Comparison of ENCODE assay signal across 6 cellular contexts in the genomic region with DNA sequence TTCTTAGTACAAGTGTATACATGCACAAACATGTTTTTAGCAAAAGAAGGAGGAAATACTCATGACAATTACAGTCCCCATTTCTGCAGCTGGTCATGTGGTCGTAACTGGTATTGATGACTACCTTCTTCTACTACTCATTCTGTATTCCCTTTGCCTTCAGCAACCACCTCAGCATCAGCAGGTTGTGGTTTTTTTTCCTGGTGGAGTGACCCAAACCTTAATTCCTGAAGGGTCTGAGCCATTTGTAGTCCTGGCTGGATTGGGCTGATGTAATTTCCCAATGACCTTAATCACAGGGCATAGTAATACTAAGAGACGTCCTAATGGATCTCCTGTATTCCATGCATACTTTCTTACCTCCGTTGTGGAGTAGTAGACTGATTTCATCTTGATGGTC. TPM values are rescaled to one million over a fixed set of nuclear protein-coding genes. Genes with fewer than 3 reads are reported as not detected.
DNase-seq lines count a peak whose midpoint lies in the region; ATAC-seq, FAIRE-seq and TF ChIP-seq lines count a peak whose summit lies in the region.
"Not testable (repeated sequence)": the region's sequence is repeated elsewhere in the genome, so short reads cannot be mapped to it uniquely, and the experiment has no call there.

No MANE protein-coding gene starts in this region.

- intact Hi-C loops in mammary epithelial cell (cut with micrococcal nuclease): loop anchor here (5.0 kb wide), 1 partner anchor 101 kb away; no protein-coding TSS in a partner anchor

- FAIRE-seq in bronchial epithelial cell (lab: Jason Lieb, UNC): not testable (repeated sequence)

- H3K36me3 ChIP-seq in mammary epithelial cell (ENCODE audit: insufficient read depth, low read length); bronchial epithelial cell (ENCODE audit: control insufficient read depth, insufficient read depth, low read length): not testable (repeated sequence)

- H3K9ac ChIP-seq in mammary epithelial cell (ENCODE audit: insufficient read depth, low read length): not testable (repeated sequence)

- in situ Hi-C loops in mammary epithelial cell (cut with MboI; ENCODE audit: low sequenced_read_pairs in 2 of 2): loop anchor here in 1 of 2 donors (25.0 kb wide), 1 partner anchor 1241 kb away; no protein-coding TSS in a partner anchor

- H3K79me2 ChIP-seq in mammary epithelial cell (ENCODE audit: insufficient read depth, low read length): not testable (repeated sequence)

- H4K20me1 ChIP-seq in mammary epithelial cell (ENCODE audit: insufficient read depth, low read length): not testable (repeated sequence)

- TF ChIP-seq CTCF in mammary epithelial cell (conservative IDR thresholded peaks at IDR 0.05 in 1 of 2, IDR thresholded peaks at IDR 0.05 in 1 of 2; ENCODE audit: extremely low read depth in 1 of 2, insufficient read depth in 1 of 2, low read depth in 1 of 2, low read length in 2 of 2); bronchial epithelial cell (IDR thresholded peaks at IDR 0.05; ENCODE audit: insufficient read depth, low read length, severe bottlenecking); epithelial cell of esophagus (IDR thresholded peaks at IDR 0.05; ENCODE audit: insufficient read depth, low read depth, low read length, missing control alignments); foreskin keratinocyte (conservative IDR thresholded peaks at IDR 0.05): not testable (repeated sequence)

- H3K9me3 ChIP-seq in mammary epithelial cell (replicated peaks; ENCODE audit: insufficient read depth, low read length): not testable (repeated sequence)

- H3K4me2 ChIP-seq in mammary epithelial cell (ENCODE audit: insufficient read depth, low read depth, low read length): not testable (repeated sequence)

- not testable (repeated sequence) for H2AFZ ChIP-seq in mammary epithelial cell (ENCODE audit: low read depth, low read length)

- peak; percentile 20 for ATAC-seq in foreskin keratinocyte

- not testable (repeated sequence) for H3K4me1 ChIP-seq in mammary epithelial cell (ENCODE audit: insufficient read depth, low read length); foreskin keratinocyte

- not testable (repeated sequence) for BruUV-seq in mammary epithelial cell (replicated peaks; lab: Mats Ljungman, UMichigan)

- 61% methylated on average over 2 of the region's 3 CpGs for WGBS in mammary epithelial cell (ENCODE audit: low coverage, missing lambda C conversion rate)

- H3K4me3 ChIP-seq in mammary epithelial cell (replicated peaks in 1 of 3; ENCODE audit: insufficient read depth in 1 of 3, low read depth in 2 of 3, low read length in 3 of 3); bronchial epithelial cell (ENCODE audit: low read depth, low read length); epithelial cell of esophagus (ENCODE audit: low read length): not testable (repeated sequence)

- not testable (repeated sequence) for H3K27me3 ChIP-seq in mammary epithelial cell (ENCODE audit: insufficient read depth, low read length); bronchial epithelial cell (ENCODE audit: control insufficient read depth, insufficient read depth, low read length); foreskin keratinocyte

- DNase-seq in M059J (ENCODE audit: low read depth) (peak; percentile 10), mammary epithelial cell (peak; percentile 56), bronchial epithelial cell (ENCODE audit: low read depth) (peak; percentile 55), epithelial cell of esophagus (ENCODE audit: low read depth) (peak; percentile 45), foreskin keratinocyte (peak; percentile 42 to 81)
- not testable (repeated sequence) for DNase-seq in epithelial cell of prostate (ENCODE audit: low read depth, low spot score)

- CTCF ChIA-PET in mammary epithelial cell (lab: Charles Lee; ENCODE audit: low non-redundant PET): not testable (repeated sequence)

- not testable (repeated sequence) for H3K27ac ChIP-seq in mammary epithelial cell (ENCODE audit: insufficient read depth, low read depth, low read length); foreskin keratinocyte
- peak overlapping the region; percentile 19 for H3K27ac ChIP-seq in epithelial cell of prostate

- dilution Hi-C loops in mammary epithelial cell (cut with HindIII; ENCODE audit: low sequenced_read_pairs): loop anchor here (25.0 kb wide), 1 partner anchor 91 kb away; no protein-coding TSS in a partner anchor

RNA-seq across cellular contexts. Expression of a gene that starts 31.0 kb away (rescaled TPM):
- total RNA-seq in M059J (2014; rRNA removed; shearing (Covaris generic)): 22.1 and 40.5 TPM in 2 replicates
- total RNA-seq in mammary epithelial cell (10 to 100 TPM; 43.1 to 44.2 TPM), bronchial epithelial cell (11.8 and 12.9 TPM in 2 replicates), foreskin keratinocyte (26.8 and 29.2 TPM in 2 replicates)
- polyA plus RNA-seq in mammary epithelial cell (45.1 TPM), foreskin keratinocyte (12.2 and 16.6 TPM in 2 replicates)
- polyA minus RNA-seq in mammary epithelial cell: 46.1 TPM
